Comparison of ENCODE assay signal across 30 cellular contexts in the genomic region with DNA sequence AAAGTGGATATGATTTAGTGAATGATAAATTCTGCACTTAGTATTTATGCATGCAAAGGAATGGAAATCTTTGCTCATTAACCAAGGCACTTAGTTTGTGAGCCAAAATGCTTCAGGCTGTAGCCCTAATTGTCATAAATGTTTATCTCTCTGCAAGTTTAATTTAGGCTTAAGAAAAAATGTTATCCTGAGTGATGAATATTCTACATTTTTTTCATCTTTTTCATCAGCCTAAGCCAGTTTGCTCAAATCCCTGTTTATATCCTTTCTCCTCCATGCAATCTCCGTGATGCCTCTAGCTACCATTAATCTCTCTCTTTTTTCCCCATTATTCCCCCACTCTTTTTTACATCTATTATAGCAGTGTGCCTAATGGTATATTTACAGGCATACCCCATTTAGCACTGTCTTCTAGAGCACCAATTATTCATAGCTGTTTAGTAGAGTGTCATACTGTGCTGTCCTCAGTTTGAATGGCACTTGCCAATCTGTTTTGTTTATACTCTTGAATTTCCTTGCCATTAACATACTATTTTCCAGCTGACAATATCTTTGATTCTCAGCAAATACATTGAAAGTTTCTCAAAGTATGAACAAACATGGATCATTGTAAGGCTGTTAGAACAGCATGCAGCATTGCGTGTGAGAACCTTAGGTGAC.
"Had no signal": no experiment of that assay in that cellular context is flagged by ENCODE, and none has a peak within 500 bp of the region (broad histone marks: within the 10 kb centered on the region; RNA-seq: fewer than 3 reads in every experiment).

No MANE protein-coding gene starts in this region.

- H3K9me3 ChIP-seq: neutrophil, pancreas, psoas muscle, right lobe of liver, sigmoid colon, spleen, suprapubic skin, testis, tibial artery, transverse colon, upper lobe of right lung, uterus had no signal

- H3K36me3 Mint-ChIP-seq: naive thymus-derived CD8-positive, alpha-beta T cell; stimulated activated memory B cell treated with anti-CD40 and anti-IgM and Interleukin-4, amounts not matched to agents 10 μg/mL and 1 μg/mL and 100 μg/mL, for 72 hours; type B pancreatic cell had no signal

- H3K27ac ChIP-seq: neutrophil, pancreas, psoas muscle, right lobe of liver, sigmoid colon, spleen, suprapubic skin, testis, tibial artery, transverse colon, upper lobe of right lung, uterus had no signal

- H3K4me1 Mint-ChIP-seq: naive thymus-derived CD8-positive, alpha-beta T cell; nephron; neural crest cell; stimulated activated memory B cell treated with anti-CD40 and anti-IgM and Interleukin-4, amounts not matched to agents 10 μg/mL and 1 μg/mL and 100 μg/mL, for 72 hours; stimulated activated naive CD8-positive, alpha-beta T cell treated with anti-CD3 and anti-CD28 coated beads, Interleukin-15, amount 100 ng/mL, for 72 hours had no signal

- H3K4me3 ChIP-seq: pancreas, psoas muscle, right lobe of liver, sigmoid colon, spleen, suprapubic skin, testis, tibial artery, transverse colon, upper lobe of right lung, uterus had no signal

- H3K27me3 ChIP-seq: neutrophil, pancreas, right lobe of liver, sigmoid colon, spleen, suprapubic skin, testis, tibial artery, transverse colon, upper lobe of right lung, uterus had no signal

- H3K27me3 Mint-ChIP-seq: naive thymus-derived CD8-positive, alpha-beta T cell; progenitor cell of endocrine pancreas; stimulated activated memory B cell treated with anti-CD40 and anti-IgM and Interleukin-4, amounts not matched to agents 10 μg/mL and 1 μg/mL and 100 μg/mL, for 72 hours; stimulated activated naive CD8-positive, alpha-beta T cell treated with anti-CD3 and anti-CD28 coated beads, Interleukin-15, amount 100 ng/mL, for 72 hours; type B pancreatic cell had no signal

- H3K4me3 Mint-ChIP-seq: naive thymus-derived CD8-positive, alpha-beta T cell; nephron; neural crest cell; stimulated activated memory B cell treated with anti-CD40 and anti-IgM and Interleukin-4, amounts not matched to agents 10 μg/mL and 1 μg/mL and 100 μg/mL, for 72 hours; stimulated activated naive CD8-positive, alpha-beta T cell treated with anti-CD3 and anti-CD28 coated beads, Interleukin-15, amount 100 ng/mL, for 72 hours; type B pancreatic cell had no signal

- H3K36me3 ChIP-seq: neutrophil, pancreas, right lobe of liver, sigmoid colon, spleen, suprapubic skin, tibial artery, transverse colon, upper lobe of right lung, uterus had no signal

- ATAC-seq: naive thymus-derived CD8-positive, alpha-beta T cell; pancreas; psoas muscle; right cardiac atrium; right lobe of liver; stimulated activated memory B cell treated with anti-CD40 and anti-IgM and Interleukin-4, amounts not matched to agents 10 μg/mL and 1 μg/mL and 100 μg/mL, for 72 hours; stimulated activated naive CD8-positive, alpha-beta T cell treated with anti-CD3 and anti-CD28 coated beads, Interleukin-15, amount 100 ng/mL, for 72 hours; stimulated activated naive CD8-positive, alpha-beta T cell treated with anti-CD3 and anti-CD28 coated beads, Interleukin-15, Interleukin-2, amounts not matched to agents 100 U/mL and 50 U/mL, for 24 hours; upper lobe of right lung had no signal

- H3K27ac Mint-ChIP-seq: naive thymus-derived CD8-positive, alpha-beta T cell; nephron; progenitor cell of endocrine pancreas; stimulated activated memory B cell treated with anti-CD40 and anti-IgM and Interleukin-4, amounts not matched to agents 10 μg/mL and 1 μg/mL and 100 μg/mL, for 72 hours; stimulated activated naive CD8-positive, alpha-beta T cell treated with anti-CD3 and anti-CD28 coated beads, Interleukin-15, amount 100 ng/mL, for 72 hours; type B pancreatic cell had no signal

- H3K4me1 ChIP-seq: pancreas, psoas muscle, right lobe of liver, sigmoid colon, spleen, suprapubic skin, testis, tibial artery, transverse colon, upper lobe of right lung, uterus had no signal

- DNase-seq: naive thymus-derived CD8-positive, alpha-beta T cell; nucleus accumbens; pancreas; psoas muscle; right cardiac atrium; right lobe of liver; sigmoid colon; small intestine; spleen; stimulated activated CD4-positive, alpha-beta T cell treated with anti-CD3 and anti-CD28 coated beads, Interleukin-12 subunit alpha, Interleukin-12 subunit beta, amount 100 ng/mL, for 4 hours; stimulated activated CD4-positive, alpha-beta T cell treated with anti-CD3 and anti-CD28 coated beads, Interleukin-1b, Interleukin-23, amount 100 ng/mL, for 48 hours; stimulated activated CD4-positive, alpha-beta T cell treated with anti-CD3 and anti-CD28 coated beads, Interleukin-4, amount 100 ng/mL, for 1 hour; stimulated activated CD4-positive, alpha-beta T cell treated with anti-CD3 and anti-CD28 coated beads, Interleukin-4, amount 100 ng/mL, for 4 hours; stimulated activated CD8-positive, alpha-beta memory T cell treated with anti-CD3 and anti-CD28 coated beads, Interleukin-4, amount 100 ng/mL, for 48 hours; stimulated activated naive CD4-positive, alpha-beta T cell; stimulated activated naive CD8-positive, alpha-beta T cell treated with anti-CD3 and anti-CD28 coated beads, Interleukin-15, amount 100 ng/mL, for 72 hours; stimulated activated naive CD8-positive, alpha-beta T cell treated with anti-CD3 and anti-CD28 coated beads, Interleukin-15, Interleukin-2, amounts not matched to agents 100 U/mL and 50 U/mL, for 24 hours; substantia nigra; testis; tibial artery; transverse colon; upper lobe of right lung; uterus had no signal

- H3K9me3 Mint-ChIP-seq: nephron, neural crest cell, type B pancreatic cell had no signal
